Comparison of ENCODE assay signal across 1 cellular context in the genomic region with DNA sequence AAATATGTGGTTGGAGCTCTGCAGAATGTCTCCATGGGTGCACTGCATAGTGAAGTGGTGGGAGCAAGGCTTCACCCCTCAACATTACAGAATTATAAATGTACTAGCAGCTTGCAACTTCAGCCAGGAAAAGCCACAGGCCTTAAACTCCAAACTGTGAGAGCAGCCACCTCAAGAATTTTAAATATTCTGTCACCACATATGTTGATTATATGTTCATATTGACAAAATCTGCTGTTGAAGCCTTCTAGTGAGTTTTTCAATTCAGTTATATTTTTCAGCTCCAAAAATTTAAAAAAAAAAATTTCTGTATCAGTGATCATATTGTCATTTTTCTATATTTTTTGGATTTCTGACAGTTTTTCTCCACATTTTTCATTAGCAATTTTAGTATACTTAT.
TF ChIP-seq lines count a peak whose summit lies in the region.

No MANE protein-coding gene starts in this region.

TF ChIP-seq in A549, 52 proteins besides CTCF, POLR2A, EP300 and RAD21 (continued from another document):
- TF ChIP-seq, protein P1, sequence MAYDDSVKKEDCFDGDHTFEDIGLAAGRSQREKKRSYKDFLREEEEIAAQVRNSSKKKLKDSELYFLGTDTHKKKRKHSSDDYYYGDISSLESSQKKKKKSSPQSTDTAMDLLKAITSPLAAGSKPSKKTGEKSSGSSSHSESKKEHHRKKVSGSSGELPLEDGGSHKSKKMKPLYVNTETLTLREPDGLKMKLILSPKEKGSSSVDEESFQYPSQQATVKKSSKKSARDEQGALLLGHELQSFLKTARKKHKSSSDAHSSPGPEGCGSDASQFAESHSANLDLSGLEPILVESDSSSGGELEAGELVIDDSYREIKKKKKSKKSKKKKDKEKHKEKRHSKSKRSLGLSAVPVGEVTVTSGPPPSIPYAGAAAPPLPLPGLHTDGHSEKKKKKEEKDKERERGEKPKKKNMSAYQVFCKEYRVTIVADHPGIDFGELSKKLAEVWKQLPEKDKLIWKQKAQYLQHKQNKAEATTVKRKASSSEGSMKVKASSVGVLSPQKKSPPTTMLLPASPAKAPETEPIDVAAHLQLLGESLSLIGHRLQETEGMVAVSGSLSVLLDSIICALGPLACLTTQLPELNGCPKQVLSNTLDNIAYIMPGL (CRISPR knock-in tag; IDR thresholded peaks at IDR 0.05; ENCODE audit: borderline replicate concordance) = no peak
- no peak for TF ChIP-seq MAFK (IDR thresholded peaks at IDR 0.05; ENCODE audit: partially characterized antibody)
- TF ChIP-seq ESRRA (IDR thresholded peaks at IDR 0.05; ENCODE audit: borderline replicate concordance, low read length) = no peak
- no peak for TF ChIP-seq EHF (CRISPR knock-in tag; IDR thresholded peaks at IDR 0.05)
- TF ChIP-seq CBX2 (IDR thresholded peaks at IDR 0.05; ENCODE audit: borderline replicate concordance, low read depth) = no peak
- no peak for TF ChIP-seq E2F6 (IDR thresholded peaks at IDR 0.05; ENCODE audit: borderline replicate concordance, low read depth)
- TF ChIP-seq HDAC2 (IDR thresholded peaks at IDR 0.05) = no peak
- TF ChIP-seq, protein P2, sequence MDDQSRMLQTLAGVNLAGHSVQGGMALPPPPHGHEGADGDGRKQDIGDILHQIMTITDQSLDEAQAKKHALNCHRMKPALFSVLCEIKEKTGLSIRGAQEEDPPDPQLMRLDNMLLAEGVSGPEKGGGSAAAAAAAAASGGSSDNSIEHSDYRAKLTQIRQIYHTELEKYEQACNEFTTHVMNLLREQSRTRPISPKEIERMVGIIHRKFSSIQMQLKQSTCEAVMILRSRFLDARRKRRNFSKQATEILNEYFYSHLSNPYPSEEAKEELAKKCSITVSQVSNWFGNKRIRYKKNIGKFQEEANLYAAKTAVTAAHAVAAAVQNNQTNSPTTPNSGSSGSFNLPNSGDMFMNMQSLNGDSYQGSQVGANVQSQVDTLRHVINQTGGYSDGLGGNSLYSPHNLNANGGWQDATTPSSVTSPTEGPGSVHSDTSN (IDR thresholded peaks at IDR 0.05) = no peak
- no peak for TF ChIP-seq ZSCAN20 (CRISPR knock-in tag; IDR thresholded peaks at IDR 0.05)
- no peak for TF ChIP-seq REST (IDR thresholded peaks at IDR 0.05)
- TF ChIP-seq HEYL (CRISPR knock-in tag; IDR thresholded peaks at IDR 0.05) = no peak
- no peak for TF ChIP-seq MAZ (IDR thresholded peaks at IDR 0.05; ENCODE audit: borderline replicate concordance, low read depth, low read length)
- no peak for TF ChIP-seq NPAS2 (CRISPR knock-in tag; IDR thresholded peaks at IDR 0.05; ENCODE audit: borderline replicate concordance)
- TF ChIP-seq RARB (CRISPR knock-in tag; IDR thresholded peaks at IDR 0.05) = no peak
- no peak for TF ChIP-seq EHMT2 (IDR thresholded peaks at IDR 0.05; ENCODE audit: low read depth)
- no peak for TF ChIP-seq BHLHE40 (IDR thresholded peaks at IDR 0.05; ENCODE audit: low read depth, low read length)
- no peak for TF ChIP-seq USF2 (IDR thresholded peaks at IDR 0.05)
- no peak for TF ChIP-seq HOXB13 (CRISPR knock-in tag; IDR thresholded peaks at IDR 0.05; ENCODE audit: low read depth)
